Comparison of ENCODE assay signal across 13 cellular contexts in genomic region chr5:57862471-57863282, GRCh38.
A peak's percentile ranks its signal among the peaks of the same experiment; 100 is the strongest.
DNase-seq lines count a peak whose midpoint lies in the region; ATAC-seq and TF ChIP-seq lines count a peak whose summit lies in the region.
"Had no signal": no experiment of that assay in that cellular context is flagged by ENCODE, and none has a peak within 500 bp of the region (broad histone marks: within the 10 kb centered on the region; RNA-seq: fewer than 3 reads in every experiment).

No MANE protein-coding gene starts in this region.

- no peak for TF ChIP-seq EP300 in ovary (IDR thresholded peaks at IDR 0.05)

- H4K91ac ChIP-seq in H9 (ENCODE audit: insufficient read length, low read depth, low read length) = no peak overlapping the region

- no peaks in the 10 kb centered on the region for H3K23me2 ChIP-seq in H9 (ENCODE audit: insufficient read length, low read depth, low read length, poor library complexity, severe bottlenecking)

- H3K4me3 Mint-ChIP-seq in H9 = no peak overlapping the region
- H3K4me3 Mint-ChIP-seq in MCF 10A (ENCODE audit: unreplicated experiment) = no peak overlapping the region
- H3K4me3 Mint-ChIP-seq in activated CD8-positive, alpha-beta memory T cell treated with anti-CD3 and anti-CD28 coated beads, Interleukin-2, amount 10 ng/mL, durations not matched to agents 7 days and 5 days = no peak overlapping the region
- H3K4me3 Mint-ChIP-seq: activated naive CD4-positive, alpha-beta T cell treated with anti-CD3 and anti-CD28 coated beads, Interleukin-2, amount 50 U/mL, for 24 hours had no signal

- no peak overlapping the region for H2AFZ ChIP-seq in H9 (ENCODE audit: low read length)

- BruUV-seq in MCF 10A (replicated peaks; lab: Mats Ljungman, UMichigan) = no TSS peak

- no peaks in the 10 kb centered on the region; the same call in 1 of the 2 replicates for H3K79me2 ChIP-seq in H9 (ENCODE audit: insufficient read depth, low read length)

- no peak overlapping the region for H4K8ac ChIP-seq in H9 (replicated peaks; ENCODE audit: insufficient read length, low read depth, low read length)

- H3K27me3 Mint-ChIP-seq in H9 (ENCODE audit: low read depth) (no peaks in the 10 kb centered on the region), MCF 10A (ENCODE audit: insufficient read depth, unreplicated experiment) (no peaks in the 10 kb centered on the region)
- no peaks in the 10 kb centered on the region for H3K27me3 Mint-ChIP-seq in activated CD8-positive, alpha-beta memory T cell treated with anti-CD3 and anti-CD28 coated beads, Interleukin-2, amount 10 ng/mL, durations not matched to agents 7 days and 5 days
- H3K27me3 Mint-ChIP-seq: activated naive CD4-positive, alpha-beta T cell treated with anti-CD3 and anti-CD28 coated beads, Interleukin-2, amount 50 U/mL, for 24 hours had no signal

- no peak overlapping the region for H2BK120ac ChIP-seq in H9 (ENCODE audit: low read depth, low read length, poor library complexity, severe bottlenecking)

- intact Hi-C loops in MCF 10A (cut with micrococcal nuclease) = no loop called here
- intact Hi-C loops in ovary (cut with DNase I) = no loop called here

- no peak overlapping the region for H3K4me3 ChIP-seq in ovary
- H3K4me3 ChIP-seq: thoracic aorta had no signal

- H3K79me1 ChIP-seq in H9 (ENCODE audit: insufficient read depth, low read depth, low read length, poor library complexity, severe bottlenecking) = no peaks in the 10 kb centered on the region

- H2BK12ac ChIP-seq in H9 (ENCODE audit: insufficient read length, low read depth, low read length) = no peak overlapping the region

- H4K5ac ChIP-seq in H9 (ENCODE audit: insufficient read length, low read depth, low read length) = no peak overlapping the region

- no peak overlapping the region for H3K9ac ChIP-seq in H9 (ENCODE audit: extremely low read depth, insufficient read length, low read length)

- no peak overlapping the region for H2BK5ac ChIP-seq in H9 (ENCODE audit: insufficient read length, low read length)

- H3K36me3 Mint-ChIP-seq in H9 (ENCODE audit: insufficient read depth in 1 of 3, low read depth in 3 of 3) (no peaks in the 10 kb centered on the region), MCF 10A (ENCODE audit: insufficient read depth, unreplicated experiment) (no peaks in the 10 kb centered on the region)
- H3K36me3 Mint-ChIP-seq in activated CD8-positive, alpha-beta memory T cell treated with anti-CD3 and anti-CD28 coated beads, Interleukin-2, amount 10 ng/mL, durations not matched to agents 7 days and 5 days = no peaks in the 10 kb centered on the region
- H3K36me3 Mint-ChIP-seq: activated naive CD4-positive, alpha-beta T cell treated with anti-CD3 and anti-CD28 coated beads, Interleukin-2, amount 50 U/mL, for 24 hours had no signal

- H3K14ac ChIP-seq in H9 (ENCODE audit: insufficient read depth, low read length) = no peak overlapping the region

- H3K27ac ChIP-seq in H9 (ENCODE audit: insufficient read length, low read depth, low read length) (no peak overlapping the region), ovary (no peak overlapping the region)
- H3K27ac ChIP-seq: thoracic aorta had no signal

- no peaks in the 10 kb centered on the region for H3K36me3 ChIP-seq in ovary
- H3K36me3 ChIP-seq: BE2C, thoracic aorta had no signal

- no peak overlapping the region for H3K18ac ChIP-seq in H9 (ENCODE audit: insufficient read length, low read depth, low read length)

- H3K4me1 ChIP-seq in H9 (ENCODE audit: insufficient read depth, low read length) (no peaks in the 10 kb centered on the region), ovary (ENCODE audit: insufficient read depth) (peaks cover 1% of the 10 kb centered on the region)
- H3K4me1 ChIP-seq: BE2C had no signal

- H3T11ph ChIP-seq in H9 (ENCODE audit: low read length) = no peak overlapping the region

- WGBS in H9 (ENCODE audit: extremely low coverage, insufficient read length, low lambda C conversion rate) = no CpG with 5 or more reads among the region's 7 CpGs
- 17 to 36% (median 22%) methylated on average over 7 of the region's 7 CpGs for WGBS in ovary, 3 donors

- H3K9me3 Mint-ChIP-seq in H9 (peaks cover 0 to 3% of the 10 kb centered on the region in 2 experiments; a peak in 1 of 5 replicates), MCF 10A (ENCODE audit: unreplicated experiment) (no peaks in the 10 kb centered on the region)
- no peaks in the 10 kb centered on the region for H3K9me3 Mint-ChIP-seq in activated CD8-positive, alpha-beta memory T cell treated with anti-CD3 and anti-CD28 coated beads, Interleukin-2, amount 10 ng/mL, durations not matched to agents 7 days and 5 days (ENCODE audit: low read depth)

- H2AK5ac ChIP-seq in H9 (ENCODE audit: insufficient read length, low read length) = no peak overlapping the region

- H3K4me1 Mint-ChIP-seq in H9 (no peaks in the 10 kb centered on the region), MCF 10A (ENCODE audit: insufficient read depth, unreplicated experiment) (peaks cover 22% of the 10 kb centered on the region)
- no peaks in the 10 kb centered on the region for H3K4me1 Mint-ChIP-seq in activated CD8-positive, alpha-beta memory T cell treated with anti-CD3 and anti-CD28 coated beads, Interleukin-2, amount 10 ng/mL, durations not matched to agents 7 days and 5 days
- H3K4me1 Mint-ChIP-seq: activated naive CD4-positive, alpha-beta T cell treated with anti-CD3 and anti-CD28 coated beads, Interleukin-2, amount 50 U/mL, for 24 hours had no signal

- no peak overlapping the region for H3K4ac ChIP-seq in H9 (ENCODE audit: low read depth, low read length)

- no peak for TF ChIP-seq POLR2A in ovary (IDR thresholded peaks at IDR 0.05)

- H3K27me3 ChIP-seq in H9 (ENCODE audit: insufficient read depth, low read length) (no peaks in the 10 kb centered on the region), ovary (no peaks in the 10 kb centered on the region)
- H3K27me3 ChIP-seq: BE2C had no signal

- POLR2A ChIA-PET in MCF 10A (lab: Yijun Ruan, JAX) = interaction anchor here (0.6 to 2.8 kb wide), 18 partner anchors 10 to 598 kb away, joined by 3 to 17 read pairs (median 4); no protein-coding TSS in a partner anchor

- H3K56ac ChIP-seq in H9 (ENCODE audit: insufficient read length, low read depth, low read length) = no peak overlapping the region

- DNase-seq in A172 (ENCODE audit: low spot score) (peak; percentile 92), H9 (no peak), MCF 10A (ENCODE audit: unreplicated experiment) (peak; percentile 85), iris pigment epithelial cell (ENCODE audit: low read depth) (peak; percentile 36), ovary (no peak), NOMO-1 (lab: John Stamatoyannopoulos, UW; ENCODE audit: unreplicated experiment in 2 of 2) (no peak)
- DNase-seq in activated CD8-positive, alpha-beta memory T cell treated with anti-CD3 and anti-CD28 coated beads, Interleukin-2, amount 10 ng/mL, durations not matched to agents 7 days and 5 days = no peak
- DNase-seq: activated CD4-positive, alpha-beta T cell treated with anti-CD3 and anti-CD28 coated beads for 48 hours; BE2C; NCI-H1092 treated with DMSO at 0.1 percent for 48 hours had no signal

- CTCF ChIA-PET in MCF 10A (lab: Yijun Ruan, JAX) = interaction anchor here (0.5 to 3.5 kb wide), 10 partner anchors 18 to 1277 kb away, joined by 3 to 17 read pairs (median 4); no protein-coding TSS in a partner anchor
- CTCF ChIA-PET in activated CD8-positive, alpha-beta memory T cell treated with anti-CD3 and anti-CD28 coated beads, Interleukin-2, amount 10 ng/mL, durations not matched to agents 7 days and 5 days (lab: Charles Lee) = no interaction called here

- H3K9me3 ChIP-seq in H9 (ENCODE audit: control insufficient read depth, low read depth, low read length) = no peaks in the 10 kb centered on the region
- no peaks in the 10 kb centered on the region for H3K9me3 ChIP-seq in ovary
- H3K9me3 ChIP-seq: BE2C, thoracic aorta had no signal

- TF ChIP-seq CTCF in H9 (conservative IDR thresholded peaks at IDR 0.05) = no peak
- TF ChIP-seq CTCF in MCF 10A (IDR thresholded peaks at IDR 0.05; ENCODE audit: unreplicated experiment) = no peak
- TF ChIP-seq CTCF in ovary (IDR thresholded peaks at IDR 0.05) = no peak

- no peak overlapping the region for H3K23ac ChIP-seq in H9 (ENCODE audit: insufficient read length, low read depth, low read length)

- H2BK15ac ChIP-seq in H9 (ENCODE audit: low read depth, low read length) = peak overlapping the region; percentile 15; the same call in 1 of the 2 replicates

- no peak for ATAC-seq in GM21423 (IDR thresholded peaks at IDR 0.05; ENCODE audit: unreplicated experiment)
- ATAC-seq in activated CD8-positive, alpha-beta memory T cell treated with anti-CD3 and anti-CD28 coated beads, Interleukin-2, amount 10 ng/mL, durations not matched to agents 7 days and 5 days = no peak

- H2BK20ac ChIP-seq in H9 (ENCODE audit: low read depth, low read length, poor library complexity, severe bottlenecking) = no peak overlapping the region

- H4K20me1 ChIP-seq in H9 (ENCODE audit: control insufficient read depth, insufficient read depth, insufficient read length) = no peaks in the 10 kb centered on the region

- no peak overlapping the region for H3K4me2 ChIP-seq in H9 (ENCODE audit: insufficient read depth, insufficient read length, low read length)

- H3K27ac Mint-ChIP-seq in H9 = no peak overlapping the region
- peak overlapping the region; percentile 49 for H3K27ac Mint-ChIP-seq in MCF 10A (ENCODE audit: low read depth, unreplicated experiment)
- no peak overlapping the region for H3K27ac Mint-ChIP-seq in activated CD8-positive, alpha-beta memory T cell treated with anti-CD3 and anti-CD28 coated beads, Interleukin-2, amount 10 ng/mL, durations not matched to agents 7 days and 5 days
- H3K27ac Mint-ChIP-seq: activated naive CD4-positive, alpha-beta T cell treated with anti-CD3 and anti-CD28 coated beads, Interleukin-2, amount 50 U/mL, for 24 hours had no signal

Comparison
In these comparisons a context has a peak if more than half of its experiments do, and no peak if none do; other contexts are left out.
1. DNase-seq: peak in A172 (single experiment), MCF 10A (single experiment) and iris pigment epithelial cell (single experiment); none in H9 (single experiment), ovary (0 of 5), NOMO-1 (0 of 2) and activated CD8-positive, alpha-beta memory T cell treated with anti-CD3 and anti-CD28 coated beads, Interleukin-2, amount 10 ng/mL, durations not matched to agents 7 days and 5 days (single experiment).